ENCODE assay signal across 24 cellular contexts in the genomic region with DNA sequence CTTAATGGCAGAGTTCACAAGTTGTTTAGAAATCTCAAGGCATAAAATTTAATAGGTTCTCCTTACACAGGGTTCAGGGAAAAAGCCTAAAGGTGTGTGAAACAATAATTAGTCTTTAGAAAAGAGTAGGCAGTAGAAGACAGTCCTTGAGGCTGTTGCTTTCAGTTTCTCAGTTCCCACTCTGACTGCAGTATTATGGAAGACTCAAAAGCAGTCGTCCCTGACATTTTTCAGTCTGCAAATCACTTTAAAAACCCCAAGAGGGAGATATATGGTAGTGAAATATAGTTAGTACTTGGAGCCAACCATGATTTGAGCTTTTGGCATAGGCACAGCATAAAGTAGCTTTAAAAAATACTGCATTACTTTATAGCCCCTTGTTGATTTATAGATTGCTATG.
DNase-seq lines count a peak whose midpoint lies in the region; ATAC-seq and TF ChIP-seq lines count a peak whose summit lies in the region.
"Had no signal": no experiment of that assay in that cellular context is flagged by ENCODE, and none has a peak within 500 bp of the region (broad histone marks: within the 10 kb centered on the region; RNA-seq: fewer than 3 reads in every experiment).

No MANE protein-coding gene starts in this region.

- H3K4me3 Mint-ChIP-seq in nephron: peak overlapping the region in 1 of 3 experiments; percentile 5
- H3K4me3 Mint-ChIP-seq: HFFc6; T-helper 1 cell treated with Interleukin-12 subunit alpha and Interleukin-12 subunit beta and Interleukin-4 antibody, amounts not matched to agents 30 μg/mL and 1 μg/mL, for 36 hours had no signal

- no peaks in the 10 kb centered on the region for H4K20me1 ChIP-seq in Loucy (ENCODE audit: insufficient read depth, low read length, poor library complexity, severe bottlenecking)

- H3K36me3 ChIP-seq in Loucy (ENCODE audit: insufficient read depth, low read length): no peaks in the 10 kb centered on the region
- H3K36me3 ChIP-seq in brain microvascular endothelial cell (replicated peaks): no peaks in the 10 kb centered on the region
- H3K36me3 ChIP-seq: colonic mucosa, neutrophil, sigmoid colon, suprapubic skin had no signal

- H3K9me2 ChIP-seq in Loucy (replicated peaks; ENCODE audit: low read depth, low read length): no peaks in the 10 kb centered on the region

- H3K27ac Mint-ChIP-seq in nephron: peak overlapping the region; percentile 77 to 95 (median 87)
- H3K27ac Mint-ChIP-seq: HFFc6; T-helper 1 cell treated with Interleukin-12 subunit alpha and Interleukin-12 subunit beta and Interleukin-4 antibody, amounts not matched to agents 30 μg/mL and 1 μg/mL, for 36 hours had no signal

- H3K79me2 ChIP-seq in Loucy (ENCODE audit: insufficient read depth, low read length): no peaks in the 10 kb centered on the region

- H2AFZ ChIP-seq in Loucy (ENCODE audit: low read length): peak overlapping the region; percentile 78

- H3K27me3 ChIP-seq in Loucy (ENCODE audit: insufficient read depth, low read length, poor library complexity, severe bottlenecking): no peaks in the 10 kb centered on the region
- no peaks in the 10 kb centered on the region for H3K27me3 ChIP-seq in brain microvascular endothelial cell (replicated peaks)
- H3K27me3 ChIP-seq: colonic mucosa, neutrophil, sigmoid colon, suprapubic skin had no signal

- DNase-seq in amniotic epithelial cell (ENCODE audit: low read depth) (peak; percentile 8), brain microvascular endothelial cell (no peak), DMS153 treated with DMSO at 0.1 percent for 48 hours (lab: John Stamatoyannopoulos, UW; ENCODE audit: unreplicated experiment) (no peak)
- DNase-seq: activated effector memory CD4-positive, alpha-beta T cell treated with anti-CD3 and anti-CD28 coated beads, Interleukin-2, amount 50 U/mL, for 16 hours; aorta; C1 segment of cervical spinal cord; colonic mucosa; DMS79 treated with DMSO at 0.1 percent for 48 hours; glutamatergic neuron; HFFc6; KG1; mesendoderm; NCI-H1436 treated with DMSO at 0.1 percent for 48 hours; NCI-H526 treated with DMSO at 0.1 percent for 48 hours; sigmoid colon; stimulated activated CD4-positive, alpha-beta T cell treated with anti-CD3 and anti-CD28 coated beads, Interleukin-2, amount 100 ng/mL, for 48 hours had no signal

- H3K4me1 ChIP-seq in Loucy (ENCODE audit: insufficient read depth, low read length, poor library complexity, severe bottlenecking): peaks cover 5% of the 10 kb centered on the region
- H3K4me1 ChIP-seq: colonic mucosa, sigmoid colon, suprapubic skin had no signal

- H3K4me1 Mint-ChIP-seq in nephron: peaks cover 15% of the 10 kb centered on the region

- in situ Hi-C loops in brain microvascular endothelial cell (cut with HindIII; ENCODE audit: low pct_ligation_motif_present, low sequenced_read_pairs): no loop called here

- H3K27ac ChIP-seq in brain microvascular endothelial cell: no peak overlapping the region
- H3K27ac ChIP-seq: colonic mucosa, HL-60, neutrophil, sigmoid colon, suprapubic skin had no signal

- H3K9ac ChIP-seq in Loucy (ENCODE audit: low read depth, low read length, poor library complexity, severe bottlenecking): no peak overlapping the region

- no peaks in the 10 kb centered on the region for H3K27me3 Mint-ChIP-seq in nephron (ENCODE audit: low read depth)

- ATAC-seq in GM18868 (IDR thresholded peaks at IDR 0.05; ENCODE audit: unreplicated experiment) (peak; percentile 59), GM18867 (IDR thresholded peaks at IDR 0.05; ENCODE audit: unreplicated experiment) (no peak)

- H3F3A ChIP-seq in Loucy (ENCODE audit: low read depth): no peaks in the 10 kb centered on the region

- no peaks in the 10 kb centered on the region for H3K9me3 Mint-ChIP-seq in nephron
- H3K9me3 Mint-ChIP-seq: T-helper 1 cell treated with Interleukin-12 subunit alpha and Interleukin-12 subunit beta and Interleukin-4 antibody, amounts not matched to agents 30 μg/mL and 1 μg/mL, for 36 hours had no signal

- TF ChIP-seq CTCF in Loucy (conservative IDR thresholded peaks at IDR 0.05; ENCODE audit: low read length) (peak; percentile 20; the same call in 1 of the 2 replicates), nephron (IDR thresholded peaks at IDR 0.05; ENCODE audit: unreplicated experiment in 3 of 3) (peak in 1 of 3 experiments; percentile 15), brain microvascular endothelial cell (IDR thresholded peaks at IDR 0.05; ENCODE audit: low read depth, low read length, missing control alignments) (no peak)

- no peaks in the 10 kb centered on the region for H3K36me3 Mint-ChIP-seq in nephron (ENCODE audit: low read depth)

- peak overlapping the region; percentile 45 for H3K4me3 ChIP-seq in Loucy (ENCODE audit: low read length, poor library complexity, severe bottlenecking)
- no peak overlapping the region for H3K4me3 ChIP-seq in brain microvascular endothelial cell (ENCODE audit: low read depth, low read length)
- H3K4me3 ChIP-seq: colonic mucosa, sigmoid colon, suprapubic skin had no signal

- peak overlapping the region; percentile 45 for H3K4me2 ChIP-seq in Loucy (ENCODE audit: low read depth, low read length, poor library complexity, severe bottlenecking)

- H3K9me3 ChIP-seq in Loucy (ENCODE audit: insufficient read depth, low read depth, low read length): no peaks in the 10 kb centered on the region
- H3K9me3 ChIP-seq: colonic mucosa, neutrophil, sigmoid colon, suprapubic skin had no signal
